In the genomic region with DNA sequence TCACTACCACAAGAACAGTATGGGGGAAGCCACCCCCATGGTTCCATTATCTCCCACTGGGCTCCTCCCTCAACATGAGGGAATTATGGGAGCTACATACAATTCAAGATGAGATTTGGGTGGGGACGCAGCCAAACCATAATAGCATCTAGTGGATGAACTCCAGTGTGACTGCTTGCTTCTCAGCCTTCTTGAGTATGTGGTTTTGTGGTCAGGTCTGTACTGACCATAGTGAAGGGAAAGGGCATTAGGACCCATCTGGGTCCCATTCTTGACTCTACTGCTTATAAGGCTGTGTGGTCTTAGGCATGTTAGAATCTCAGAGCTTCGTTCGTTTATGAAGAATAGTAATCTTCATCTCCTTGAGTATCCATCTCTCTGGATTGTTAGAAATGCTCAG, we compare ENCODE assay signal across 23 cellular contexts.
"Had no signal": no experiment of that assay in that cellular context is flagged by ENCODE, and none has a peak within 500 bp of the region (broad histone marks: within the 10 kb centered on the region; RNA-seq: fewer than 3 reads in every experiment).

No MANE protein-coding gene starts in this region.

- H3K27ac Mint-ChIP-seq: activated CD4-positive, alpha-beta T cell treated with anti-CD3 and anti-CD28 coated beads, Interleukin-2, amount 10 ng/mL, durations not matched to agents 7 days and 5 days; activated CD8-positive, alpha-beta T cell treated with anti-CD3 and anti-CD28 coated beads, Interleukin-2, amount 10 ng/mL, durations not matched to agents 7 days and 5 days; activated naive CD4-positive, alpha-beta T cell treated with anti-CD3 and anti-CD28 coated beads, Interleukin-2, amount 10 ng/mL, durations not matched to agents 7 days and 5 days; activated naive CD8-positive, alpha-beta T cell treated with anti-CD3 and anti-CD28 coated beads, Interleukin-2, amount 50 U/mL, for 24 hours; naive B cell; neural progenitor cell; stimulated activated naive CD8-positive, alpha-beta T cell treated with anti-CD3 and anti-CD28 coated beads, Interleukin-15, amount 100 ng/mL, for 72 hours; T-helper 1 cell treated with Interleukin-12 subunit alpha and Interleukin-12 subunit beta and Interleukin-4 antibody, amounts not matched to agents 30 μg/mL and 1 μg/mL, for 36 hours had no signal

- H3K4me3 Mint-ChIP-seq: activated CD4-positive, alpha-beta T cell treated with anti-CD3 and anti-CD28 coated beads, Interleukin-2, amount 10 ng/mL, durations not matched to agents 7 days and 5 days; activated CD8-positive, alpha-beta T cell treated with anti-CD3 and anti-CD28 coated beads, Interleukin-2, amount 10 ng/mL, durations not matched to agents 7 days and 5 days; activated naive CD4-positive, alpha-beta T cell treated with anti-CD3 and anti-CD28 coated beads, Interleukin-2, amount 10 ng/mL, durations not matched to agents 7 days and 5 days; activated naive CD8-positive, alpha-beta T cell treated with anti-CD3 and anti-CD28 coated beads, Interleukin-2, amount 50 U/mL, for 24 hours; activated T-cell treated with anti-CD3 and anti-CD28 coated beads, Interleukin-2, amount 50 U/mL, for 4 hours; naive B cell; neural progenitor cell; stimulated activated naive CD8-positive, alpha-beta T cell treated with anti-CD3 and anti-CD28 coated beads, Interleukin-15, amount 100 ng/mL, for 72 hours; T-helper 1 cell treated with Interleukin-12 subunit alpha and Interleukin-12 subunit beta and Interleukin-4 antibody, amounts not matched to agents 30 μg/mL and 1 μg/mL, for 36 hours had no signal

- H3K4me2 ChIP-seq: neural progenitor cell had no signal

- H3K36me3 ChIP-seq: left ventricle myocardium inferior, neural progenitor cell, ovary had no signal

- H3K4me3 ChIP-seq: left ventricle myocardium inferior, neural progenitor cell, ovary, psoas muscle, skin epidermis, testis, upper lobe of left lung had no signal

- ATAC-seq: activated CD4-positive, CD25-positive, alpha-beta regulatory T cell treated with anti-CD3 and anti-CD28 coated beads, Interleukin-2, amount 50 U/mL, for 24 hours; activated CD8-positive, alpha-beta T cell treated with anti-CD3 and anti-CD28 coated beads, Interleukin-2, amount 10 ng/mL, durations not matched to agents 7 days and 5 days; activated naive CD8-positive, alpha-beta T cell treated with anti-CD3 and anti-CD28 coated beads, Interleukin-2, amount 50 U/mL, for 24 hours; activated T-cell treated with anti-CD3 and anti-CD28 coated beads, Interleukin-2, amount 50 U/mL, for 4 hours; psoas muscle; stimulated activated naive CD8-positive, alpha-beta T cell treated with anti-CD3 and anti-CD28 coated beads, Interleukin-15, amount 100 ng/mL, for 72 hours had no signal

- H3K4me1 Mint-ChIP-seq: activated CD4-positive, alpha-beta T cell treated with anti-CD3 and anti-CD28 coated beads, Interleukin-2, amount 10 ng/mL, durations not matched to agents 7 days and 5 days; activated naive CD4-positive, alpha-beta T cell treated with anti-CD3 and anti-CD28 coated beads, Interleukin-2, amount 10 ng/mL, durations not matched to agents 7 days and 5 days; activated naive CD8-positive, alpha-beta T cell treated with anti-CD3 and anti-CD28 coated beads, Interleukin-2, amount 50 U/mL, for 24 hours; naive B cell; neural progenitor cell; stimulated activated naive CD8-positive, alpha-beta T cell treated with anti-CD3 and anti-CD28 coated beads, Interleukin-15, amount 100 ng/mL, for 72 hours had no signal

- H3K9ac ChIP-seq: neural progenitor cell had no signal

- H3K9me3 Mint-ChIP-seq: activated CD4-positive, alpha-beta T cell treated with anti-CD3 and anti-CD28 coated beads, Interleukin-2, amount 10 ng/mL, durations not matched to agents 7 days and 5 days; activated naive CD4-positive, alpha-beta T cell treated with anti-CD3 and anti-CD28 coated beads, Interleukin-2, amount 10 ng/mL, durations not matched to agents 7 days and 5 days; activated naive CD8-positive, alpha-beta T cell treated with anti-CD3 and anti-CD28 coated beads, Interleukin-2, amount 50 U/mL, for 24 hours; activated T-cell treated with anti-CD3 and anti-CD28 coated beads, Interleukin-2, amount 50 U/mL, for 4 hours; naive B cell; neural progenitor cell; stimulated activated naive CD8-positive, alpha-beta T cell treated with anti-CD3 and anti-CD28 coated beads, Interleukin-15, amount 100 ng/mL, for 72 hours; T-helper 1 cell treated with Interleukin-12 subunit alpha and Interleukin-12 subunit beta and Interleukin-4 antibody, amounts not matched to agents 30 μg/mL and 1 μg/mL, for 36 hours had no signal

- H3K4me1 ChIP-seq: psoas muscle had no signal

- H3K27me3 Mint-ChIP-seq: naive B cell; stimulated activated naive CD8-positive, alpha-beta T cell treated with anti-CD3 and anti-CD28 coated beads, Interleukin-15, amount 100 ng/mL, for 72 hours had no signal

- H2AFZ ChIP-seq: neural progenitor cell had no signal

- DNase-seq: activated CD4-positive, alpha-beta T cell treated with anti-CD3 and anti-CD28 coated beads, Interleukin-2, amount 10 ng/mL, durations not matched to agents 7 days and 5 days; activated CD8-positive, alpha-beta memory T cell treated with anti-CD3 and anti-CD28 coated beads, Interleukin-2, amount 50 U/mL, for 4 hours; activated CD8-positive, alpha-beta T cell treated with anti-CD3 and anti-CD28 coated beads, Interleukin-2, amount 10 ng/mL, durations not matched to agents 7 days and 5 days; activated effector memory CD4-positive, alpha-beta T cell treated with Interleukin-2 at 50 U/mL for 16 hours; activated naive CD4-positive, alpha-beta T cell treated with anti-CD3 and anti-CD28 coated beads, Interleukin-2, amount 10 ng/mL, durations not matched to agents 7 days and 5 days; activated naive CD8-positive, alpha-beta T cell treated with anti-CD3 and anti-CD28 coated beads, Interleukin-2, amount 50 U/mL, for 24 hours; activated T-cell treated with anti-CD3 and anti-CD28 coated beads, Interleukin-2, amount 50 U/mL, for 4 hours; aorta; foreskin melanocyte; head of caudate nucleus; left ventricle myocardium inferior; naive B cell; ovary; psoas muscle; right cardiac atrium; stimulated activated CD4-positive, alpha-beta T cell treated with anti-CD3 and anti-CD28 coated beads, Interleukin-2, amount 100 ng/mL, for 48 hours; stimulated activated naive CD8-positive, alpha-beta T cell treated with anti-CD3 and anti-CD28 coated beads, Interleukin-15, amount 100 ng/mL, for 72 hours; testis; upper lobe of left lung had no signal

- H3K27me3 ChIP-seq: neural progenitor cell, ovary, testis, upper lobe of left lung had no signal

- H3K9me3 ChIP-seq: left ventricle myocardium inferior, ovary, psoas muscle, testis, upper lobe of left lung had no signal

- H3K36me3 Mint-ChIP-seq: activated naive CD4-positive, alpha-beta T cell treated with anti-CD3 and anti-CD28 coated beads, Interleukin-2, amount 10 ng/mL, durations not matched to agents 7 days and 5 days; naive B cell; neural progenitor cell had no signal

- H3K27ac ChIP-seq: left ventricle myocardium inferior, neural progenitor cell, ovary, psoas muscle, skin epidermis, testis had no signal
